12 cellular contexts compared by ENCODE assay signal in genomic region chr14:95140060-95140858, GRCh38. TPM values are rescaled to one million over a fixed set of nuclear protein-coding genes. Genes with fewer than 3 reads are reported as not detected.
DNase-seq lines count a peak whose midpoint lies in the region; ATAC-seq and TF ChIP-seq lines count a peak whose summit lies in the region.
"Had no signal": no experiment of that assay in that cellular context is flagged by ENCODE, and none has a peak within 500 bp of the region (broad histone marks: within the 10 kb centered on the region; RNA-seq: fewer than 3 reads in every experiment).

No MANE protein-coding gene starts in this region.

- DNase-seq in EH (ENCODE audit: low read depth) (peak; percentile 56), NOMO-1 (lab: John Stamatoyannopoulos, UW; ENCODE audit: unreplicated experiment in 2 of 2) (peak; percentile 46 to 96), epithelial cell of esophagus (ENCODE audit: low read depth) (peak; percentile 85), psoas muscle (no peak), HT-29 (ENCODE audit: low spot score) (no peak), OCI-M2 (lab: John Stamatoyannopoulos, UW; ENCODE audit: unreplicated experiment) (no peak), H4 (ENCODE audit: low spot score) (no peak)
- DNase-seq: left cardiac atrium, NCI-H226 had no signal

- ATAC-seq in psoas muscle (peak in 3 of 4 donors; percentile 33 to 42 (median 35)), GM21737 (IDR thresholded peaks at IDR 0.05; ENCODE audit: unreplicated experiment) (no peak)

- H3K36me3 ChIP-seq in psoas muscle (ENCODE audit: insufficient read depth in 1 of 2, low read depth in 1 of 2), result no peaks in the 10 kb centered on the region

- no peak overlapping the region for H3K4me3 ChIP-seq in epithelial cell of esophagus (ENCODE audit: low read length)
- no peak overlapping the region for H3K4me3 ChIP-seq in psoas muscle
- H3K4me3 ChIP-seq: coronary artery had no signal

- no peak overlapping the region for H3K27ac ChIP-seq in psoas muscle
- H3K27ac ChIP-seq: coronary artery, HL-60 had no signal

- TF ChIP-seq CTCF in epithelial cell of esophagus (IDR thresholded peaks at IDR 0.05; ENCODE audit: insufficient read depth, low read depth, low read length, missing control alignments) (no peak), psoas muscle (IDR thresholded peaks at IDR 0.05) (no peak)

- intact Hi-C loops in psoas muscle (cut with DNase I), result no loop called here

- peaks cover 57% of the 10 kb centered on the region for H3K4me1 ChIP-seq in psoas muscle

- no peaks in the 10 kb centered on the region for H3K27me3 ChIP-seq in psoas muscle (ENCODE audit: insufficient read depth in 3 of 3, low read length in 2 of 3)

- peaks cover 9% of the 10 kb centered on the region for H3K9me3 ChIP-seq in psoas muscle

- 65 to 70% (median 65%) methylated on average over 5 of the region's 5 CpGs for WGBS in psoas muscle, 3 donors

RNA-seq across cellular contexts. Expression of gene DICER1, which starts 17.1 kb away (rescaled TPM):
- 10 to 100 TPM; 30.7 to 41.5 (median 39.3) TPM for total RNA-seq in psoas muscle
- polyA plus RNA-seq in psoas muscle, result 10 to 100 TPM in 2 of 3 donors, 1 to 10 TPM in 1; 7.2 to 24.4 (median 11.4) TPM
- 11.2 and 14.0 TPM in 2 replicates for total RNA-seq in HT-29 (2014; rRNA removed; shearing (Covaris generic))
- total RNA-seq in H4 (2014; rRNA removed; shearing (Covaris generic)), result 14.0 and 19.5 TPM in 2 replicates

Comparison
In these comparisons a context has a peak if more than half of its experiments do, and no peak if none do; other contexts are left out.
1. DNase-seq: peak in EH (single experiment), NOMO-1 (2 of 2) and epithelial cell of esophagus (single experiment); none in psoas muscle (0 of 2), HT-29 (single experiment), OCI-M2 (single experiment) and H4 (single experiment).